ENCODE assay signal across 11 cellular contexts in the genomic region with DNA sequence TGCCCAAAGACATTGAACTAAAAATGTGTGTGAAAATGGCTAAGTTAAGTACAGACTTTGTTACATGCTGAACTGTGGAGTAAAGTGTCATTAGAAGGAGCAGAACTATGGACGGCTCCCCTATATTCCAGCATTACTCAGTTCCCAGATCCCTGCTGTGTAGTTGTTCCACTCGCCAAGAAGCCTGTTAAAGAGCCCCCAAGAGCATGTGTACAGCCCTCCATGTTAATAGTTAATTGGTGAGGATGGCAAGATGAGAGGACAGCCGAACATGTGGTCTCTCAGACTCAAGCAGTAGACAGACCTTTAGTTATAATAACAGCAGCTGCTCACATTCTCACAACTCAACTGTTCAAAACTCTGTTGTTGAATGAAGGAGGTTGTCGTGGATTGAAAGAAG.
"Had no signal": no experiment of that assay in that cellular context is flagged by ENCODE, and none has a peak within 500 bp of the region (broad histone marks: within the 10 kb centered on the region; RNA-seq: fewer than 3 reads in every experiment).

No MANE protein-coding gene starts in this region.

- ATAC-seq: body of pancreas; stimulated activated memory B cell treated with anti-CD40 and anti-IgM and Interleukin-4, amounts not matched to agents 10 μg/mL and 1 μg/mL and 100 μg/mL, for 72 hours had no signal

- DNase-seq: activated CD4-positive, alpha-beta T cell treated with anti-CD3 and anti-CD28 coated beads, Interleukin-2, amount 50 U/mL, for 4 hours; activated naive CD8-positive, alpha-beta T cell treated with anti-CD3 and anti-CD28 coated beads, Interleukin-2, amount 10 ng/mL, durations not matched to agents 7 days and 5 days; amygdala; caudate nucleus; dorsolateral prefrontal cortex; naive B cell; sigmoid colon; stimulated activated CD4-positive, alpha-beta T cell treated with anti-CD3 and anti-CD28 coated beads, Interleukin-4, amount 100 ng/mL, for 24 hours; testis had no signal
